Comparison of ENCODE assay signal across 7 cellular contexts in the genomic region with DNA sequence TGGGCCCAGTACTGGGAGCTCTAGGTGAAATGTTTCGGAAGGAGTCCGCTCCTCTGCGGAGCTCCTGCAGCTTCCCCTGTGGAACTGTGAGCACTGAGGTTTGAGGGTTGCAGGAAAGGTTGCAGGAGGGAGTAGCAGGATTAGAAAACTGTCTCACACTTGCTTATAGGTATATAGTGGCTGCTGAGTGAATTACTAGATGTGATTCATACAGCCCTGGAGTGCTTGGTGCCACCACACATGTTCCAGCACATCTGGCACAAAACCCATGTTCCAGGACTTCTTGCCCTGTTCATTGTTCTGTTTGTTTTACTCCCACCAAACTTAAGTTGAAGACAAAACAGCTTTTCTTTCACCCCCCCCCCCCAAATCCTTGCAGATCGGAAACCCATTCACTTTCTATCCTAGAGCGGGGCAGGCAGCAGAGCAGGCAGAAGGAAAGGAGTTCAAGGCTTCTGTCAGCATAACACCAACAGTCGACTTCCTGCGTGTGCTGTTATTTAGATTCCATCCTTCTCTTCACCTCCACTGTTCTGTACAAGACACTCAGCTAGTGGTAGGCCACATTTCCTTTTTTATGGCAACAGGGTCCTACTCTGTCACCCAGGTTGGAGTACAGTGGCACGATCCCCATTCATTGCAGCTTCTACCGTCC. TPM values are rescaled to one million over a fixed set of nuclear protein-coding genes. Genes with fewer than 3 reads are reported as not detected.
DNase-seq lines count a peak whose midpoint lies in the region; ATAC-seq and TF ChIP-seq lines count a peak whose summit lies in the region.

No MANE protein-coding gene starts in this region.

- peak overlapping the region; percentile 80 for H3K4me3 ChIP-seq in LNCaP clone FGC (ENCODE audit: low read depth, low read length)
- peak overlapping the region; percentile 58 to 73 for H3K4me3 ChIP-seq in body of pancreas

- no peaks in the 10 kb centered on the region for H3K36me3 ChIP-seq in body of pancreas (replicated peaks in 1 of 2; ENCODE audit: insufficient read depth in 1 of 2, low read depth in 2 of 2)

- peaks cover 37% of the 10 kb centered on the region for H3K4me1 ChIP-seq in body of pancreas

- intact Hi-C loops in body of pancreas (cut with DNase I) = no loop called here
- intact Hi-C loops in left colon (cut with DNase I, micrococcal nuclease) = no loop called here

- TF ChIP-seq CTCF in LNCaP clone FGC (IDR thresholded peaks at IDR 0.05; ENCODE audit: control insufficient read depth, extremely low read depth, insufficient read depth) = no peak
- no peak for TF ChIP-seq CTCF in body of pancreas (IDR thresholded peaks at IDR 0.05)

- H3K27ac ChIP-seq in body of pancreas (peak overlapping the region; percentile 70 to 95 (median 84)), temporal lobe (ENCODE audit: low read depth, low read length) (peak overlapping the region; percentile 89)

- H3K9me3 ChIP-seq in body of pancreas = no peaks in the 10 kb centered on the region

- 42 to 50% methylated on average over 9 of the region's 9 CpGs for WGBS in body of pancreas, 2 donors

- in situ Hi-C loops in G401 (cut with HindIII; ENCODE audit: low sequenced_read_pairs) = no loop called here

- no peak for TF ChIP-seq POLR2A in body of pancreas (IDR thresholded peaks at IDR 0.05)

- no peaks in the 10 kb centered on the region for H3K27me3 ChIP-seq in body of pancreas

- ATAC-seq in GM18511 (IDR thresholded peaks at IDR 0.05; ENCODE audit: unreplicated experiment) (peak; percentile 3), body of pancreas (no peak), left colon (peak; percentile 13)

- no peak for DNase-seq in LNCaP clone FGC (ENCODE audit: low read depth)
- DNase-seq in body of pancreas = no peak
- no peak for DNase-seq in left colon
- DNase-seq in G401 (ENCODE audit: low spot score) = no peak
- no peak for DNase-seq in GOT3 (lab: John Stamatoyannopoulos, UW)

RNA-seq across cellular contexts. Expression of gene PEX6, which starts 0.7 kb away (rescaled TPM):
- 10 to 100 TPM; 18.1 to 26.2 TPM for total RNA-seq in body of pancreas
- 10 to 100 TPM; 22.4 to 26.9 TPM for total RNA-seq in left colon
- 15.7 TPM for total RNA-seq in temporal lobe
- total RNA-seq in G401 (2014; rRNA removed; shearing (Covaris generic)) = 14.1 and 19.2 TPM in 2 replicates

RNA-seq across cellular contexts. Expression of gene PPP2R5D, which starts 4.7 kb away (rescaled TPM):
- 10 to 100 TPM in 1 of 2 donors, 1 to 10 TPM in 1; 8.2 to 13.5 TPM for total RNA-seq in body of pancreas
- total RNA-seq in left colon = 10 to 100 TPM; 33.7 to 36.4 TPM
- 33.9 TPM for total RNA-seq in temporal lobe
- 64.8 and 71.0 TPM in 2 replicates for total RNA-seq in G401 (2014; rRNA removed; shearing (Covaris generic))

RNA-seq across cellular contexts. Expression of gene GNMT, which starts 19.1 kb away (rescaled TPM):
- total RNA-seq in body of pancreas (100 to 1,000 TPM in 1 of 2 donors, 10 to 100 TPM in 1; 67.2 to 630 TPM), left colon (under 1 TPM in 1 of 2 donors, not detected in 1; 0.37 TPM), temporal lobe (0.74 TPM)
- 0.75 TPM in 1 of 2 replicates, not detected in the other for total RNA-seq in G401 (2014; rRNA removed; shearing (Covaris generic))

RNA-seq across cellular contexts. Expression of gene MEA1, which starts 34.1 kb away (rescaled TPM):
- 10 to 100 TPM; 17.5 to 32.9 TPM for total RNA-seq in body of pancreas
- 10 to 100 TPM; 35.8 to 43.6 TPM for total RNA-seq in left colon
- 27.5 TPM for total RNA-seq in temporal lobe
- total RNA-seq in G401 (2014; rRNA removed; shearing (Covaris generic)) = 77.0 and 78.3 TPM in 2 replicates

RNA-seq across cellular contexts. Expression of gene KLHDC3, which starts 34.4 kb away (rescaled TPM):
- total RNA-seq in body of pancreas (10 to 100 TPM; 29.7 to 44.6 TPM), left colon (10 to 100 TPM; 43.8 to 59.0 TPM), temporal lobe (97.4 TPM)
- 131 and 136 TPM in 2 replicates for total RNA-seq in G401 (2014; rRNA removed; shearing (Covaris generic))

Comparison
In these comparisons a context has a peak if more than half of its experiments do, and no peak if none do; other contexts are left out.
1. RNA of gene GNMT, which starts 19.1 kb away (total RNA-seq): 67.2 to 630 TPM in body of pancreas; 0.75 TPM in G401, 0.74 TPM in temporal lobe (single experiment) and 0.37 TPM in left colon; every median in the first group is over 10 times any median in the second.